9 cellular contexts compared by ENCODE assay signal in the genomic region with DNA sequence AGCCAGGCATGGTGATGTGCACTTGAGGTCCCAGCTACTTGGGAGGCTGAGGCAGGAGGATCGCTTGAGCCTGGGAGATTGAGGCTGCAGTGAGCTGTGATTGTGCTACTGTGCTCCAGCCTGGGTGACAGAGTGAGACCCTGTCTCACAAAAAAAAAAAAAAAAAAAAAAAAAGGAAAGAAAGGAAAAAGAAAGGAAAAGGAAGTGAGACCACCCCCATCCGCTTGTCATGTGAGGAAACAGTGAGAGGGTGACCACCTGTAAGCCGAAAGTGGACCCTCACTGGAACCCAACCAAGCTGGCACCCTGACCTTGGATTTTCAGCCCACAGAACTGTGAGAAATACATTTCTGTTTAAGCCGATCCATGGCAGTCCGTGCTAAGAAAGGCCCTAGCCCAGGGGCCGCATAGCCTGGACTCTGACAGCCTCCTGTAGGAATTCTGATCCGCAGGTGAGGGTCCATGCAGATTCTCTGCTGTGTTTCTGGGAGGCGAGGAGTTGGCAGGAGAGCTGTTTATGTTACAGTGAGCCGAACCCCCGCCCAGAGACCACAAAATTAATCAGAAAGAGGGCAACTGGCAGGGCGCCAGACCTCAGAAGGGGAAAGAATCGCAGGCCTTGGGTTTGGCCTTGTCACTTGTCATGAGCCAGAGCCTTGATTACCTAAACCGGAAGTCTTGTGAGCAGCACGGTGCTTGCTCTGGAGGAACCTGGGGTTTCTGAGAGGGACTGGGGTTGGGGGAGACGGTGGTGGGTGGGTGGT. TPM values are rescaled to one million over a fixed set of nuclear protein-coding genes. Genes with fewer than 3 reads are reported as not detected.
DNase-seq lines count a peak whose midpoint lies in the region; ATAC-seq and TF ChIP-seq lines count a peak whose summit lies in the region.
"Had no signal": no experiment of that assay in that cellular context is flagged by ENCODE, and none has a peak within 500 bp of the region (broad histone marks: within the 10 kb centered on the region; RNA-seq: fewer than 3 reads in every experiment).

No MANE protein-coding gene starts in this region.

- peaks cover 43% of the 10 kb centered on the region for H3K4me1 Mint-ChIP-seq in CD4-positive, alpha-beta T cell (ENCODE audit: low read depth)

- POLR2A ChIA-PET in CD4-positive, alpha-beta T cell (lab: Charles Lee): interaction anchor here (0.7 to 1.6 kb wide), 7 partner anchors 19 to 236 kb away, joined by 3 to 6 read pairs (median 3); a partner anchor contains a TSS

- H3K9me3 ChIP-seq in CD4-positive, alpha-beta T cell (ENCODE audit: control insufficient read depth, low read length): no peaks in the 10 kb centered on the region
- no peaks in the 10 kb centered on the region for H3K9me3 ChIP-seq in MG63
- no peaks in the 10 kb centered on the region for H3K9me3 ChIP-seq in adrenal gland (replicated peaks in 1 of 3)
- no peaks in the 10 kb centered on the region for H3K9me3 ChIP-seq in right cardiac atrium (ENCODE audit: control insufficient read depth, low read length)
- H3K9me3 ChIP-seq in sigmoid colon: no peaks in the 10 kb centered on the region

- peak; percentile 90 for ATAC-seq in CD4-positive, alpha-beta T cell (ENCODE audit: poor library complexity)
- peak; percentile 45 for ATAC-seq in GM21576 (IDR thresholded peaks at IDR 0.05; ENCODE audit: unreplicated experiment)
- peak; percentile 52 to 54 for ATAC-seq in right cardiac atrium
- ATAC-seq in GM19397 (IDR thresholded peaks at IDR 0.05; ENCODE audit: unreplicated experiment): no peak

- peak overlapping the region; percentile 95 for H3K4me3 Mint-ChIP-seq in CD4-positive, alpha-beta T cell

- TF ChIP-seq POLR2A in adrenal gland (IDR thresholded peaks at IDR 0.05) (no peak), sigmoid colon (IDR thresholded peaks at IDR 0.05) (no peak)

- H3K27ac ChIP-seq in CD4-positive, alpha-beta T cell (ENCODE audit: low read depth, low read length): peak overlapping the region; percentile 89
- H3K27ac ChIP-seq in adrenal gland: peak overlapping the region; percentile 32 to 95 (median 88)
- H3K27ac ChIP-seq in right cardiac atrium (ENCODE audit: low read length): peak overlapping the region; percentile 10
- peak overlapping the region; percentile 79 to 89 (median 88) for H3K27ac ChIP-seq in sigmoid colon

- TF ChIP-seq EP300 in sigmoid colon (IDR thresholded peaks at IDR 0.05): peak in 1 of 4 donors; percentile 20

- H3K36me3 ChIP-seq in MG63: peaks cover 38% of the 10 kb centered on the region
- H3K36me3 ChIP-seq in adrenal gland (replicated peaks in 1 of 2): peaks cover 0 to 35% of the 10 kb centered on the region in 2 donors
- H3K36me3 ChIP-seq in sigmoid colon: peaks cover 0 to 34% (median 5%) of the 10 kb centered on the region in 4 donors

- 19 to 30% (median 22%) methylated on average over 15 of the region's 15 CpGs for WGBS in adrenal gland, 4 donors
- WGBS in right cardiac atrium: 41% methylated on average over 15 of the region's 15 CpGs
- WGBS in sigmoid colon, 2 donors: 26 to 38% methylated on average over 15 of the region's 15 CpGs

- CTCF ChIA-PET in CD4-positive, alpha-beta T cell (lab: Charles Lee): interaction anchor here (0.8 kb wide), 1 partner anchor 33 kb away, joined by 3 read pairs; no protein-coding TSS in a partner anchor

- no peak for TF ChIP-seq CTCF in CD4-positive, alpha-beta T cell (IDR thresholded peaks at IDR 0.05)
- TF ChIP-seq CTCF in adrenal gland (IDR thresholded peaks at IDR 0.05): no peak
- TF ChIP-seq CTCF in sigmoid colon (IDR thresholded peaks at IDR 0.05): no peak

- H3K4me1 ChIP-seq in adrenal gland (replicated peaks in 1 of 2): peaks cover 15 to 27% of the 10 kb centered on the region in 2 donors
- H3K4me1 ChIP-seq in right cardiac atrium (ENCODE audit: control insufficient read depth, insufficient read depth, low read length): no peaks in the 10 kb centered on the region
- H3K4me1 ChIP-seq in sigmoid colon: peaks cover 0 to 26% (median 21%) of the 10 kb centered on the region in 4 donors

- no peaks in the 10 kb centered on the region for H3K9me3 Mint-ChIP-seq in CD4-positive, alpha-beta T cell

- peaks cover 60% of the 10 kb centered on the region for H3K36me3 Mint-ChIP-seq in CD4-positive, alpha-beta T cell (ENCODE audit: low read depth)

- DNase-seq in CD4-positive, alpha-beta T cell: peak; percentile 86 to 94 (median 92)
- DNase-seq in MG63 (peak; percentile 81), T-helper 1 cell (peak; percentile 75 to 90 (median 87)), adrenal gland (peak; percentile 74 to 91 (median 86)), right cardiac atrium (peak; percentile 75 to 89 (median 88)), sigmoid colon (peak; percentile 89)

- H3K27me3 ChIP-seq in CD4-positive, alpha-beta T cell (ENCODE audit: control insufficient read depth, insufficient read depth, low read length): no peaks in the 10 kb centered on the region
- no peaks in the 10 kb centered on the region for H3K27me3 ChIP-seq in MG63
- no peaks in the 10 kb centered on the region for H3K27me3 ChIP-seq in adrenal gland
- H3K27me3 ChIP-seq in right cardiac atrium (ENCODE audit: control insufficient read depth, insufficient read depth): no peaks in the 10 kb centered on the region
- H3K27me3 ChIP-seq in sigmoid colon: no peaks in the 10 kb centered on the region

- intact Hi-C loops in CD4-positive, alpha-beta T cell (cut with DNase I, micrococcal nuclease): loop anchor here (2.0 to 5.0 kb wide), 5 partner anchors 22 to 72 kb away; a partner anchor contains a TSS
- intact Hi-C loops in adrenal gland (cut with DNase I): loop anchor here in 1 of 2 donors (5.0 kb wide), 1 partner anchor 67 kb away; no protein-coding TSS in a partner anchor
- intact Hi-C loops in right cardiac atrium (cut with DNase I): no loop called here
- intact Hi-C loops in sigmoid colon (cut with DNase I): no loop called here

- H3K4me3 ChIP-seq in MG63 (peak overlapping the region; percentile 98), adrenal gland (peak overlapping the region; percentile 14 to 92 (median 78)), right cardiac atrium (ENCODE audit: low read length) (peak overlapping the region; percentile 58), sigmoid colon (peak overlapping the region; percentile 83 to 100 (median 96))

- H3K27me3 Mint-ChIP-seq in CD4-positive, alpha-beta T cell: no peaks in the 10 kb centered on the region

- peak overlapping the region; percentile 93 for H3K27ac Mint-ChIP-seq in CD4-positive, alpha-beta T cell

RNA-seq across cellular contexts. Expression of a gene that starts 0.9 kb away (rescaled TPM):
- 100 to 1,000 TPM in 1 of 2 experiments, 10 to 100 TPM in 1; 97.9 to 102 TPM for total RNA-seq in CD4-positive, alpha-beta T cell
- total RNA-seq in MG63 (2014; rRNA removed; shearing (Covaris generic); ENCODE audit: low replicate concordance): 18.7 and 23.6 TPM in 2 replicates
- 100 to 1,000 TPM in 4 of 8 donors, 10 to 100 TPM in 4; 48.0 to 194 (median 89.3) TPM for total RNA-seq in adrenal gland
- polyA plus RNA-seq in adrenal gland: 100 to 1,000 TPM in 2 of 3 donors, 10 to 100 TPM in 1; 33.3 to 167 (median 136) TPM
- total RNA-seq in right cardiac atrium: 10 to 100 TPM; 16.6 to 23.4 (median 19.9) TPM
- polyA plus RNA-seq in right cardiac atrium: 13.0 TPM
- 10 to 100 TPM; 11.4 to 31.6 (median 12.9) TPM for total RNA-seq in sigmoid colon
- 10 to 100 TPM in 1 of 3 donors, 1 to 10 TPM in 2; 3.6 to 37.0 (median 6.7) TPM for polyA plus RNA-seq in sigmoid colon

RNA-seq across cellular contexts. Expression of a gene that starts 1.0 kb away (rescaled TPM):
- total RNA-seq in CD4-positive, alpha-beta T cell: 10 to 100 TPM; 46.5 to 50.9 TPM
- total RNA-seq in MG63 (2014; rRNA removed; shearing (Covaris generic); ENCODE audit: low replicate concordance): 1.9 and 7.3 TPM in 2 replicates
- total RNA-seq in adrenal gland (100 to 1,000 TPM in 1 of 8 donors, 10 to 100 TPM in 7; 27.0 to 101 (median 50.5) TPM), right cardiac atrium (1 to 10 TPM; 5.3 to 7.8 (median 6.8) TPM), sigmoid colon (10 to 100 TPM in 3 of 4 donors, 1 to 10 TPM in 1; 6.8 to 14.5 (median 11.5) TPM)
- polyA plus RNA-seq in adrenal gland (10 to 100 TPM; 14.0 to 78.3 (median 58.2) TPM), right cardiac atrium (4.4 TPM), sigmoid colon (1 to 10 TPM; 2.3 to 9.3 (median 3.0) TPM)

RNA-seq across cellular contexts. Expression of a gene that starts 41.5 kb away (rescaled TPM):
- 100 to 1,000 TPM; 290 to 312 TPM for total RNA-seq in CD4-positive, alpha-beta T cell
- 22.5 and 22.6 TPM in 2 replicates for total RNA-seq in MG63 (2014; rRNA removed; shearing (Covaris generic); ENCODE audit: low replicate concordance)
- total RNA-seq in adrenal gland (100 to 1,000 TPM in 7 of 8 donors, 10 to 100 TPM in 1; 77.5 to 182 (median 135) TPM), right cardiac atrium (10 to 100 TPM; 36.3 to 49.7 (median 43.9) TPM), sigmoid colon (100 to 1,000 TPM in 1 of 4 donors, 10 to 100 TPM in 3; 48.2 to 109 (median 52.7) TPM)
- polyA plus RNA-seq in adrenal gland (100 to 1,000 TPM in 1 of 3 donors, 10 to 100 TPM in 2; 51.1 to 123 (median 78.2) TPM), right cardiac atrium (28.7 TPM), sigmoid colon (100 to 1,000 TPM in 1 of 3 donors, 10 to 100 TPM in 1, 1 to 10 TPM in 1; 7.8 to 138 (median 14.6) TPM)

RNA-seq across cellular contexts. Expression of a gene that starts 49.4 kb away (rescaled TPM):
- not detected for total RNA-seq in CD4-positive, alpha-beta T cell
- total RNA-seq in MG63 (2014; rRNA removed; shearing (Covaris generic); ENCODE audit: low replicate concordance): 0.10 TPM in 1 of 2 replicates, not detected in the other
- total RNA-seq in adrenal gland (1 to 10 TPM in 6 of 8 donors, under 1 TPM in 2; 0.30 to 3.4 (median 1.8) TPM), right cardiac atrium (under 1 TPM in 2 of 4 donors, not detected in 2; 0.14 to 0.20 TPM), sigmoid colon (not detected)
- polyA plus RNA-seq in adrenal gland (1 to 10 TPM in 1 of 3 donors, under 1 TPM in 2; 0.72 to 1.1 (median 0.81) TPM), right cardiac atrium (0.05 TPM), sigmoid colon (1 to 10 TPM in 2 of 3 donors, under 1 TPM in 1; 0.23 to 1.8 (median 1.5) TPM)
- total RNA-seq: T-helper 2 cell treated with Interferon-gamma antibody and Interleukin-4, amounts not matched to agents 100 ng/mL and 5 ng/mL, for 36 hours had no signal

Comparison
In these comparisons a context has a peak if more than half of its experiments do, and no peak if none do; other contexts are left out.
1. H3K27ac ChIP-seq: peak in every context shown above with its lines; median percentile 89 in CD4-positive, alpha-beta T cell; 88 in adrenal gland; 88 in sigmoid colon; 10 in right cardiac atrium.
2. intact Hi-C loops: an anchor here in CD4-positive, alpha-beta T cell (2.0 to 5.0 kb wide); none called in right cardiac atrium and sigmoid colon.